ENCODE assay signal across 26 cellular contexts in the genomic region with DNA sequence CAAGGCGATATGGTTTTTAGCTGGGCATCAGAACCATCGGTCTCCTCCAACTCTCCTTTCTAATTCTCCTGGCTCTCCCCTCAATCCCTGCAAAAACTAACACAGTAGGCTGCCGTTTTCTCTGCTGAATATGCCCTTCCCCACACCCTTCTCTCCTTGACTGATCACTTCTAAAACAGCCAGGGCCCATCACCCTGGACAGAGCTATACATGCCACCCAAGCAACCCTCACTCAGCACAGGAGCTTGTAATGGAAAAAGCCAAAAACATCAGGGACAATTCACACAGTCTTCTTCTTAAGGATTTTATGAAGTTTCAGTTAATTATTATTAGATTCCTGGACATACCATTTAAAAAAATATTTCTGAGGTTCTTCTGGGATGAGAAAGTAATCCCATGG.
DNase-seq lines count a peak whose midpoint lies in the region; ATAC-seq and TF ChIP-seq lines count a peak whose summit lies in the region.
"Had no signal": no experiment of that assay in that cellular context is flagged by ENCODE, and none has a peak within 500 bp of the region (broad histone marks: within the 10 kb centered on the region; RNA-seq: fewer than 3 reads in every experiment).

No MANE protein-coding gene starts in this region.

- no peak overlapping the region for H2BK5ac ChIP-seq in mesenchymal stem cell (ENCODE audit: low read depth, low read length, poor library complexity, severe bottlenecking)

- no peak overlapping the region for H3K4me3 ChIP-seq in HL-60 (replicated peaks; ENCODE audit: insufficient read depth, low read length)
- H3K4me3 ChIP-seq in mesenchymal stem cell (ENCODE audit: insufficient read depth in 1 of 2, low read depth in 1 of 2, low read length in 2 of 2), result no peak overlapping the region
- H3K4me3 ChIP-seq: hepatocyte, smooth muscle cell had no signal

- H3K4me1 ChIP-seq in mesenchymal stem cell (ENCODE audit: control insufficient read depth, insufficient read depth, low read depth, low read length), result peaks cover 6% of the 10 kb centered on the region

- H3K4me3 Mint-ChIP-seq in activated B cell treated with CpG ODN at 0.5 μM for 24 hours, result no peak overlapping the region
- no peak overlapping the region for H3K4me3 Mint-ChIP-seq in stimulated activated memory B cell treated with anti-CD40 and anti-IgM and Interleukin-4, amounts not matched to agents 10 μg/mL and 1 μg/mL and 100 μg/mL, for 72 hours
- H3K4me3 Mint-ChIP-seq: activated naive CD8-positive, alpha-beta T cell treated with anti-CD3 and anti-CD28 coated beads for 36 hours; dendritic cell treated with granulocyte-macrophage colony-stimulating factor and Interleukin-4, amounts not matched to agents 40 ng/mL and 50 ng/mL, for 4 days had no signal

- intact Hi-C loops in activated B cell treated with CpG ODN at 0.5 μM for 24 hours (cut with micrococcal nuclease), result loop anchor here (1.0 kb wide), 1 partner anchor 8 kb away; no protein-coding TSS in a partner anchor

- DNase-seq in HL-60 (ENCODE audit: low read depth in 1 of 2, low spot score in 1 of 2), result no peak
- DNase-seq in activated B cell treated with CpG ODN at 0.5 μM for 24 hours, result no peak
- no peak for DNase-seq in mesenchymal stem cell
- no peak for DNase-seq in KG1 (lab: John Stamatoyannopoulos, UW)
- DNase-seq: activated CD4-positive, alpha-beta T cell treated with anti-CD3 and anti-CD28 coated beads for 48 hours; activated effector memory CD4-positive, alpha-beta T cell treated with anti-CD3 and anti-CD28 coated beads, Interleukin-2, amount 50 U/mL, for 16 hours; activated naive CD8-positive, alpha-beta T cell treated with anti-CD3 and anti-CD28 coated beads for 36 hours; activated T-cell treated with anti-CD3 and anti-CD28 coated beads, Interleukin-2, amount 50 U/mL, for 1 hour; aorta; caudate nucleus; left cardiac atrium; mesendoderm; NCI-H2029 treated with DMSO at 0.1 percent for 48 hours; NCI-H2227 treated with DMSO at 0.1 percent for 48 hours; NCI-H774; stimulated activated CD4-positive, alpha-beta T cell treated with anti-CD3 and anti-CD28 coated beads, Interleukin-2, amount 100 ng/mL, for 24 hours; trophoblast cell had no signal

- H3K4me2 ChIP-seq in mesenchymal stem cell (ENCODE audit: low read length, poor library complexity, severe bottlenecking), result no peak overlapping the region
- H3K4me2 ChIP-seq: hepatocyte, smooth muscle cell had no signal

- no peak for TF ChIP-seq CTCF in HL-60 (IDR thresholded peaks at IDR 0.05; ENCODE audit: insufficient read depth, low read length)
- TF ChIP-seq CTCF in activated B cell treated with CpG ODN at 0.5 μM for 24 hours (IDR thresholded peaks at IDR 0.05), result no peak

- H3K9me3 ChIP-seq in mesenchymal stem cell (ENCODE audit: control insufficient read depth, low read length), result no peaks in the 10 kb centered on the region

- no peak overlapping the region for H2AK5ac ChIP-seq in mesenchymal stem cell (ENCODE audit: low read length, severe bottlenecking)

- H3K9ac ChIP-seq in mesenchymal stem cell (ENCODE audit: low read length), result no peak overlapping the region

- no peak overlapping the region for H2BK15ac ChIP-seq in mesenchymal stem cell (ENCODE audit: low read depth, poor library complexity, severe bottlenecking)

- H4K8ac ChIP-seq in mesenchymal stem cell (ENCODE audit: low read length), result no peak overlapping the region

- H3K27me3 ChIP-seq in HL-60 (ENCODE audit: insufficient read depth, poor library complexity, severe bottlenecking) (no peaks in the 10 kb centered on the region), mesenchymal stem cell (ENCODE audit: control insufficient read depth in 1 of 2, insufficient read depth in 1 of 2, low read length in 2 of 2) (peaks cover 0 to 3% of the 10 kb centered on the region in 2 experiments)
- H3K27me3 ChIP-seq: hepatocyte had no signal

- H3K9me3 Mint-ChIP-seq in activated B cell treated with CpG ODN at 0.5 μM for 24 hours, result peaks cover 4% of the 10 kb centered on the region
- H3K9me3 Mint-ChIP-seq in stimulated activated memory B cell treated with anti-CD40 and anti-IgM and Interleukin-4, amounts not matched to agents 10 μg/mL and 1 μg/mL and 100 μg/mL, for 72 hours, result peaks cover 7% of the 10 kb centered on the region

- H3K27ac Mint-ChIP-seq in activated B cell treated with CpG ODN at 0.5 μM for 24 hours, result peak overlapping the region; percentile 80
- H3K27ac Mint-ChIP-seq in stimulated activated memory B cell treated with anti-CD40 and anti-IgM and Interleukin-4, amounts not matched to agents 10 μg/mL and 1 μg/mL and 100 μg/mL, for 72 hours, result peak overlapping the region; percentile 17
- H3K27ac Mint-ChIP-seq: activated naive CD8-positive, alpha-beta T cell treated with anti-CD3 and anti-CD28 coated beads for 36 hours; dendritic cell treated with granulocyte-macrophage colony-stimulating factor and Interleukin-4, amounts not matched to agents 40 ng/mL and 50 ng/mL, for 4 days had no signal

- 91% methylated on average over 3 of the region's 3 CpGs for WGBS in mesenchymal stem cell

- H3K27ac ChIP-seq in HL-60 (replicated peaks) (peak overlapping the region; percentile 81), mesenchymal stem cell (ENCODE audit: low read length, poor library complexity, severe bottlenecking) (peak overlapping the region; percentile 31)
- H3K27ac ChIP-seq: hepatocyte, RWPE1, VCaP had no signal

- peaks cover 76% of the 10 kb centered on the region for H3K4me1 Mint-ChIP-seq in activated B cell treated with CpG ODN at 0.5 μM for 24 hours
- H3K4me1 Mint-ChIP-seq in stimulated activated memory B cell treated with anti-CD40 and anti-IgM and Interleukin-4, amounts not matched to agents 10 μg/mL and 1 μg/mL and 100 μg/mL, for 72 hours, result peaks cover 65% of the 10 kb centered on the region

- no peaks in the 10 kb centered on the region for H3K36me3 ChIP-seq in mesenchymal stem cell (ENCODE audit: control insufficient read depth in 1 of 2, insufficient read depth in 2 of 2, low read depth in 1 of 2, low read length in 2 of 2)

- POLR2A ChIA-PET in activated B cell treated with CpG ODN at 0.5 μM for 24 hours (lab: Charles Lee), result interaction anchor here (1.2 kb wide), 2 partner anchors 10 to 14 kb away, joined by 3 read pairs; no protein-coding TSS in a partner anchor

- H3K23ac ChIP-seq in mesenchymal stem cell (ENCODE audit: low read length in 2 of 2), result no peak overlapping the region

- H2BK120ac ChIP-seq in mesenchymal stem cell (ENCODE audit: low read depth, low read length), result no peak overlapping the region

- H4K91ac ChIP-seq in mesenchymal stem cell (ENCODE audit: low read length), result no peak overlapping the region

- H3K36me3 Mint-ChIP-seq in activated B cell treated with CpG ODN at 0.5 μM for 24 hours (ENCODE audit: low read depth), result peaks cover 60% of the 10 kb centered on the region
- H3K36me3 Mint-ChIP-seq in stimulated activated memory B cell treated with anti-CD40 and anti-IgM and Interleukin-4, amounts not matched to agents 10 μg/mL and 1 μg/mL and 100 μg/mL, for 72 hours, result peaks cover 43% of the 10 kb centered on the region

- CTCF ChIA-PET in activated B cell treated with CpG ODN at 0.5 μM for 24 hours (lab: Charles Lee), result interaction anchor here (1.2 kb wide), 1 partner anchor 16 kb away, joined by 4 read pairs; no protein-coding TSS in a partner anchor

- no peak overlapping the region for H3K18ac ChIP-seq in mesenchymal stem cell (ENCODE audit: low read depth in 1 of 2, low read length in 2 of 2)

- no peak overlapping the region for H2AFZ ChIP-seq in mesenchymal stem cell (ENCODE audit: low read depth, low read length)
- H2AFZ ChIP-seq: hepatocyte had no signal

- no peak overlapping the region for H3K14ac ChIP-seq in mesenchymal stem cell (ENCODE audit: low read length in 2 of 2)

- H3K27me3 Mint-ChIP-seq in activated B cell treated with CpG ODN at 0.5 μM for 24 hours, result no peaks in the 10 kb centered on the region
- no peaks in the 10 kb centered on the region for H3K27me3 Mint-ChIP-seq in stimulated activated memory B cell treated with anti-CD40 and anti-IgM and Interleukin-4, amounts not matched to agents 10 μg/mL and 1 μg/mL and 100 μg/mL, for 72 hours
- H3K27me3 Mint-ChIP-seq: activated naive CD8-positive, alpha-beta T cell treated with anti-CD3 and anti-CD28 coated beads for 36 hours; dendritic cell treated with granulocyte-macrophage colony-stimulating factor and Interleukin-4, amounts not matched to agents 40 ng/mL and 50 ng/mL, for 4 days had no signal

- no peak for ATAC-seq in activated B cell treated with CpG ODN at 0.5 μM for 24 hours (ENCODE audit: low read depth)
- ATAC-seq in stimulated activated memory B cell treated with anti-CD40 and anti-IgM and Interleukin-4, amounts not matched to agents 10 μg/mL and 1 μg/mL and 100 μg/mL, for 72 hours, result no peak
- no peak for ATAC-seq in GM19328 (IDR thresholded peaks at IDR 0.05; ENCODE audit: unreplicated experiment)
- ATAC-seq in HG02610 (IDR thresholded peaks at IDR 0.05; ENCODE audit: unreplicated experiment), result no peak
- ATAC-seq: SK-N-SH treated with all-trans-retinoic acid at 6 μM for 48 hours had no signal

- H3K4ac ChIP-seq in mesenchymal stem cell (ENCODE audit: low read depth in 1 of 2, low read length in 2 of 2), result no peak overlapping the region

- no peak overlapping the region for H2BK12ac ChIP-seq in mesenchymal stem cell (ENCODE audit: low read length in 2 of 2)

- no peaks in the 10 kb centered on the region for H3K79me1 ChIP-seq in mesenchymal stem cell (replicated peaks; ENCODE audit: low read length, poor library complexity, severe bottlenecking)
